In the genomic region with DNA sequence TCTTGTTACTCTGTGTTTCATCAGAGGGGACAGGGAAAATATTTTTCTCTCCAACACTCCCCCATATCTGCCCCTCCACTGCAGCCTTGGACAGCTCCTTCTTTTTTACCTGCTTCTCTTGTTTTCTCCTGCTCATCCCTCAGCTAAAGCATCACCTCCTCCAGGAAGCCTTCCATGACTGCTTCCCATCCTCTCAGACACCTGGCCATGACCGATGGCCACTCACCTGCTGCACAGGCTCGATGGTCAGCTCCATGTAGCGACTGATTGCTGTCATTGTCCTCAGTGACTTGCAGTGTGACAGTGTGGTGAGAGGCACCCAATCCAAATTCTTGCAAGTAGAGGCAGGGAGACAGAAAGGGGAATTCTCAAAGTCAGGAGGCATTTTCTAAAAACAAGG, we compare ENCODE assay signal across 2 cellular contexts.
A peak's percentile ranks its signal among the peaks of the same experiment; 100 is the strongest.
TF ChIP-seq lines count a peak whose summit lies in the region.

No MANE protein-coding gene starts in this region.

TF ChIP-seq in HepG2, 621 proteins besides CTCF, POLR2A, EP300 and RAD21:
- TF ChIP-seq ZFP36 (IDR thresholded peaks at IDR 0.05; ENCODE audit: borderline replicate concordance, low read depth, low read length, partially characterized antibody) = peak; percentile 16
- no peak for TF ChIP-seq FLYWCH1 (CRISPR knock-in tag; IDR thresholded peaks at IDR 0.05)

TF ChIP-seq in WTC11, 78 proteins besides CTCF, POLR2A, EP300 and RAD21:
- TF ChIP-seq ELF4 (CRISPR knock-in tag; IDR thresholded peaks at IDR 0.05; ENCODE audit: low read depth) (no peak), ZNF423 (CRISPR knock-in tag; IDR thresholded peaks at IDR 0.05) (no peak), ZNF416 (CRISPR knock-in tag; IDR thresholded peaks at IDR 0.05) (no peak), CBFB (CRISPR knock-in tag; IDR thresholded peaks at IDR 0.05; ENCODE audit: low read depth) (no peak), ZNF263 (CRISPR knock-in tag; IDR thresholded peaks at IDR 0.05; ENCODE audit: low read depth) (no peak), SOX15 (CRISPR knock-in tag; IDR thresholded peaks at IDR 0.05) (no peak), ZNF317 (CRISPR knock-in tag; IDR thresholded peaks at IDR 0.05; ENCODE audit: borderline replicate concordance, low read depth) (no peak), NFATC4 (CRISPR knock-in tag; IDR thresholded peaks at IDR 0.05) (no peak), GRHL2 (CRISPR knock-in tag; IDR thresholded peaks at IDR 0.05; ENCODE audit: insufficient replicate concordance, severe bottlenecking) (no peak), ESRRA (CRISPR knock-in tag; IDR thresholded peaks at IDR 0.05; ENCODE audit: borderline replicate concordance) (no peak), FOXJ3 (CRISPR knock-in tag; IDR thresholded peaks at IDR 0.05; ENCODE audit: borderline replicate concordance) (no peak)
- TF ChIP-seq, protein P1, sequence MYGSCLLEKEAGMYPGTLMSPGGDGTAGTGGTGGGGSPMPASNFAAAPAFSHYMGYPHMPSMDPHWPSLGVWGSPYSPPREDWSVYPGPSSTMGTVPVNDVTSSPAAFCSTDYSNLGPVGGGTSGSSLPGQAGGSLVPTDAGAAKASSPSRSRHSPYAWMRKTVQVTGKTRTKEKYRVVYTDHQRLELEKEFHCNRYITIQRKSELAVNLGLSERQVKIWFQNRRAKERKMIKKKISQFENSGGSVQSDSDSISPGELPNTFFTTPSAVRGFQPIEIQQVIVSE (CRISPR knock-in tag; IDR thresholded peaks at IDR 0.05; ENCODE audit: borderline replicate concordance) = no peak
- TF ChIP-seq, protein P2, sequence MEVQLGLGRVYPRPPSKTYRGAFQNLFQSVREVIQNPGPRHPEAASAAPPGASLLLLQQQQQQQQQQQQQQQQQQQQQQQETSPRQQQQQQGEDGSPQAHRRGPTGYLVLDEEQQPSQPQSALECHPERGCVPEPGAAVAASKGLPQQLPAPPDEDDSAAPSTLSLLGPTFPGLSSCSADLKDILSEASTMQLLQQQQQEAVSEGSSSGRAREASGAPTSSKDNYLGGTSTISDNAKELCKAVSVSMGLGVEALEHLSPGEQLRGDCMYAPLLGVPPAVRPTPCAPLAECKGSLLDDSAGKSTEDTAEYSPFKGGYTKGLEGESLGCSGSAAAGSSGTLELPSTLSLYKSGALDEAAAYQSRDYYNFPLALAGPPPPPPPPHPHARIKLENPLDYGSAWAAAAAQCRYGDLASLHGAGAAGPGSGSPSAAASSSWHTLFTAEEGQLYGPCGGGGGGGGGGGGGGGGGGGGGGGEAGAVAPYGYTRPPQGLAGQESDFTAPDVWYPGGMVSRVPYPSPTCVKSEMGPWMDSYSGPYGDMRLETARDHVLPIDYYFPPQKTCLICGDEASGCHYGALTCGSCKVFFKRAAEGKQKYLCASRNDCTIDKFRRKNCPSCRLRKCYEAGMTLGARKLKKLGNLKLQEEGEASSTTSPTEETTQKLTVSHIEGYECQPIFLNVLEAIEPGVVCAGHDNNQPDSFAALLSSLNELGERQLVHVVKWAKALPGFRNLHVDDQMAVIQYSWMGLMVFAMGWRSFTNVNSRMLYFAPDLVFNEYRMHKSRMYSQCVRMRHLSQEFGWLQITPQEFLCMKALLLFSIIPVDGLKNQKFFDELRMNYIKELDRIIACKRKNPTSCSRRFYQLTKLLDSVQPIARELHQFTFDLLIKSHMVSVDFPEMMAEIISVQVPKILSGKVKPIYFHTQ (CRISPR knock-in tag; IDR thresholded peaks at IDR 0.05) = no peak
- TF ChIP-seq, protein P3, sequence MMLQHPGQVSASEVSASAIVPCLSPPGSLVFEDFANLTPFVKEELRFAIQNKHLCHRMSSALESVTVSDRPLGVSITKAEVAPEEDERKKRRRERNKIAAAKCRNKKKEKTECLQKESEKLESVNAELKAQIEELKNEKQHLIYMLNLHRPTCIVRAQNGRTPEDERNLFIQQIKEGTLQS (CRISPR knock-in tag; conservative IDR thresholded peaks at IDR 0.05) = no peak
- TF ChIP-seq, protein P4, sequence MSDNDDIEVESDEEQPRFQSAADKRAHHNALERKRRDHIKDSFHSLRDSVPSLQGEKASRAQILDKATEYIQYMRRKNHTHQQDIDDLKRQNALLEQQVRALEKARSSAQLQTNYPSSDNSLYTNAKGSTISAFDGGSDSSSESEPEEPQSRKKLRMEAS (CRISPR knock-in tag; IDR thresholded peaks at IDR 0.05) = no peak
- TF ChIP-seq, protein P5, sequence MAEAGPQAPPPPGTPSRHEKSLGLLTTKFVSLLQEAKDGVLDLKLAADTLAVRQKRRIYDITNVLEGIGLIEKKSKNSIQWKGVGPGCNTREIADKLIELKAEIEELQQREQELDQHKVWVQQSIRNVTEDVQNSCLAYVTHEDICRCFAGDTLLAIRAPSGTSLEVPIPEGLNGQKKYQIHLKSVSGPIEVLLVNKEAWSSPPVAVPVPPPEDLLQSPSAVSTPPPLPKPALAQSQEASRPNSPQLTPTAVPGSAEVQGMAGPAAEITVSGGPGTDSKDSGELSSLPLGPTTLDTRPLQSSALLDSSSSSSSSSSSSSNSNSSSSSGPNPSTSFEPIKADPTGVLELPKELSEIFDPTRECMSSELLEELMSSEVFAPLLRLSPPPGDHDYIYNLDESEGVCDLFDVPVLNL (CRISPR knock-in tag; IDR thresholded peaks at IDR 0.05; ENCODE audit: borderline replicate concordance, low read depth) = no peak
- TF ChIP-seq, protein P6, sequence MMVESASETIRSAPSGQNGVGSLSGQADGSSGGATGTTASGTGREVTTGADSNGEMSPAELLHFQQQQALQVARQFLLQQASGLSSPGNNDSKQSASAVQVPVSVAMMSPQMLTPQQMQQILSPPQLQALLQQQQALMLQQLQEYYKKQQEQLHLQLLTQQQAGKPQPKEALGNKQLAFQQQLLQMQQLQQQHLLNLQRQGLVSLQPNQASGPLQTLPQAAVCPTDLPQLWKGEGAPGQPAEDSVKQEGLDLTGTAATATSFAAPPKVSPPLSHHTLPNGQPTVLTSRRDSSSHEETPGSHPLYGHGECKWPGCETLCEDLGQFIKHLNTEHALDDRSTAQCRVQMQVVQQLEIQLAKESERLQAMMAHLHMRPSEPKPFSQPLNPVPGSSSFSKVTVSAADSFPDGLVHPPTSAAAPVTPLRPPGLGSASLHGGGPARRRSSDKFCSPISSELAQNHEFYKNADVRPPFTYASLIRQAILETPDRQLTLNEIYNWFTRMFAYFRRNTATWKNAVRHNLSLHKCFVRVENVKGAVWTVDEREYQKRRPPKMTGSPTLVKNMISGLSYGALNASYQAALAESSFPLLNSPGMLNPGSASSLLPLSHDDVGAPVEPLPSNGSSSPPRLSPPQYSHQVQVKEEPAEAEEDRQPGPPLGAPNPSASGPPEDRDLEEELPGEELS (CRISPR knock-in tag; IDR thresholded peaks at IDR 0.05) = no peak
TF ChIP-seq in WTC11: peak in this region for 0.
